20 cellular contexts compared by ENCODE assay signal in genomic region chr7:12110425-12110824, GRCh38.
DNase-seq lines count a peak whose midpoint lies in the region; ATAC-seq, FAIRE-seq and TF ChIP-seq lines count a peak whose summit lies in the region.
"Had no signal": no experiment of that assay in that cellular context is flagged by ENCODE, and none has a peak within 500 bp of the region (broad histone marks: within the 10 kb centered on the region; RNA-seq: fewer than 3 reads in every experiment).

No MANE protein-coding gene starts in this region.

- H3K9ac ChIP-seq in parathyroid adenoma, result no peak overlapping the region

- H3K36me3 ChIP-seq in parathyroid adenoma (ENCODE audit: control insufficient read depth, insufficient read depth, low read length), result no peaks in the 10 kb centered on the region
- H3K36me3 ChIP-seq: SJSA1 had no signal

- no peaks in the 10 kb centered on the region for H3K9me3 ChIP-seq in parathyroid adenoma (ENCODE audit: control insufficient read depth, low read length)
- H3K9me3 ChIP-seq: SJSA1 had no signal

- no peak overlapping the region for H3K4me3 ChIP-seq in parathyroid adenoma (ENCODE audit: low read depth, low read length)
- H3K4me3 ChIP-seq: SJSA1 had no signal

- no peaks in the 10 kb centered on the region for H3K79me2 ChIP-seq in parathyroid adenoma

- no peaks in the 10 kb centered on the region for H3K27me3 ChIP-seq in parathyroid adenoma (ENCODE audit: control insufficient read depth, insufficient read depth, low read length)
- H3K27me3 ChIP-seq: SJSA1 had no signal

- ATAC-seq in GM19035 (IDR thresholded peaks at IDR 0.05; ENCODE audit: unreplicated experiment), result no peak
- ATAC-seq: Right ventricle myocardium inferior had no signal

- H3K4me1 ChIP-seq in parathyroid adenoma, result no peaks in the 10 kb centered on the region

- in situ Hi-C loops in Caki2 (cut with HindIII; ENCODE audit: low pct_unique_long_range_greater_than_20kb, low sequenced_read_pairs), result no loop called here

- H3K27ac ChIP-seq in parathyroid adenoma, result no peak overlapping the region
- H3K27ac ChIP-seq: HL-60, SJSA1 had no signal

- H3K4me2 ChIP-seq in parathyroid adenoma (ENCODE audit: low read length), result no peak overlapping the region

- TF ChIP-seq POLR2A in GM12891 (IDR thresholded peaks at IDR 0.05; ENCODE audit: low read depth, low read length), result no peak

- no peak for TF ChIP-seq CTCF in parathyroid adenoma (IDR thresholded peaks at IDR 0.05)

- no peak for FAIRE-seq in GM12891 (lab: Jason Lieb, UNC)
- FAIRE-seq: A204.1 had no signal

- DNase-seq in Caki2 (ENCODE audit: low read depth), result peak; percentile 66
- DNase-seq in NCI-H69 (lab: John Stamatoyannopoulos, UW), result peak; percentile 35
- peak; percentile 31 for DNase-seq in kidney glomerular epithelial cell (lab: John Stamatoyannopoulos, UW)
- no peak for DNase-seq in epidermal melanocyte (ENCODE audit: insufficient read length, low spot score)
- no peak for DNase-seq in GM12891 (ENCODE audit: insufficient read length, low spot score)
- DNase-seq in SKM-1 treated with dmso at 0.1 percent for 144 hours (lab: John Stamatoyannopoulos, UW; ENCODE audit: unreplicated experiment), result no peak
- DNase-seq: CD4-positive, CD25-positive, alpha-beta regulatory T cell; DMS 273 treated with DMSO at 0.1 percent for 48 hours; KG1; NCI-H1092 treated with DMSO at 0.1 percent for 48 hours; NCI-H1436 treated with DMSO at 0.1 percent for 48 hours; NCI-H1930; NCI-H2227 treated with DMSO at 0.1 percent for 48 hours; NCI-H82 had no signal

- H2AFZ ChIP-seq in parathyroid adenoma, result peak overlapping the region; percentile 78

TF ChIP-seq in GM12891, 5 proteins besides CTCF, POLR2A, EP300 and RAD21:
- TF ChIP-seq POU2F2 (IDR thresholded peaks at IDR 0.05; ENCODE audit: low read depth, low read length) (no peak), PAX5 (IDR thresholded peaks at IDR 0.05; ENCODE audit: insufficient read depth, low read length, severe bottlenecking) (no peak), TAF1 (IDR thresholded peaks at IDR 0.05; ENCODE audit: low read depth, low read length) (no peak), POLR2AphosphoS5 (IDR thresholded peaks at IDR 0.05; ENCODE audit: low read depth, low read length) (no peak), SPI1 (IDR thresholded peaks at IDR 0.05; ENCODE audit: low read depth, low read length) (no peak)
TF ChIP-seq in GM12891: peak in this region for 0.

Comparison
In these comparisons a context has a peak if more than half of its experiments do, and no peak if none do; other contexts are left out.
1. DNase-seq: peak in Caki2 (single experiment), NCI-H69 (single experiment) and kidney glomerular epithelial cell (single experiment); none in epidermal melanocyte (single experiment), GM12891 (single experiment) and SKM-1 treated with dmso at 0.1 percent for 144 hours (single experiment).